ENCODE assay signal across 21 cellular contexts in genomic region chr17:15405016-15405415, GRCh38.
"Had no signal": no experiment of that assay in that cellular context is flagged by ENCODE, and none has a peak within 500 bp of the region (broad histone marks: within the 10 kb centered on the region; RNA-seq: fewer than 3 reads in every experiment).

No MANE protein-coding gene starts in this region.

- H3K4me3 ChIP-seq: coronary artery, heart left ventricle, left lung, pancreas, psoas muscle, right atrium auricular region had no signal

- H3K27ac ChIP-seq: left lung, pancreas had no signal

- H3K27me3 ChIP-seq: heart left ventricle, left lung, pancreas, right atrium auricular region had no signal

- H3K9me3 ChIP-seq: heart left ventricle, left lung, pancreas, psoas muscle, right atrium auricular region had no signal

- ATAC-seq: activated CD4-positive, alpha-beta T cell treated with anti-CD3 and anti-CD28 coated beads for 36 hours; left lung; pancreas; psoas muscle; T-helper 17 cell had no signal

- DNase-seq: activated B cell treated with CpG ODN at 0.5 μM for 24 hours; activated CD4-positive, alpha-beta T cell treated with anti-CD3 and anti-CD28 coated beads for 36 hours; activated CD4-positive, alpha-beta T cell treated with anti-CD3 and anti-CD28 coated beads, Interleukin-2, amount 50 U/mL, for 4 hours; activated CD8-positive, alpha-beta memory T cell treated with anti-CD3 and anti-CD28 coated beads for 24 hours; activated CD8-positive, alpha-beta memory T cell treated with anti-CD3 and anti-CD28 coated beads, Interleukin-2, amount 50 U/mL, for 48 hours; activated naive CD4-positive, alpha-beta T cell treated with anti-CD3 and anti-CD28 coated beads for 36 hours; activated naive CD8-positive, alpha-beta T cell treated with anti-CD3 and anti-CD28 coated beads, Interleukin-2, amount 10 ng/mL, durations not matched to agents 7 days and 5 days; activated T-cell treated with anti-CD3 and anti-CD28 coated beads, Interleukin-2, amount 50 U/mL, for 48 hours; amygdala; heart left ventricle; left lung; mammary epithelial cell; midbrain; nephron progenitor cell; pancreas; psoas muscle; stimulated activated CD4-positive, alpha-beta T cell treated with anti-CD3 and anti-CD28 coated beads, Interleukin-4, amount 100 ng/mL, for 1 hour; stimulated activated naive CD4-positive, alpha-beta T cell; T-helper 17 cell had no signal

- H3K36me3 ChIP-seq: heart left ventricle, left lung, pancreas, right atrium auricular region had no signal

- H3K4me1 ChIP-seq: left lung, pancreas had no signal
